Comparison of ENCODE assay signal across 33 cellular contexts in the genomic region with DNA sequence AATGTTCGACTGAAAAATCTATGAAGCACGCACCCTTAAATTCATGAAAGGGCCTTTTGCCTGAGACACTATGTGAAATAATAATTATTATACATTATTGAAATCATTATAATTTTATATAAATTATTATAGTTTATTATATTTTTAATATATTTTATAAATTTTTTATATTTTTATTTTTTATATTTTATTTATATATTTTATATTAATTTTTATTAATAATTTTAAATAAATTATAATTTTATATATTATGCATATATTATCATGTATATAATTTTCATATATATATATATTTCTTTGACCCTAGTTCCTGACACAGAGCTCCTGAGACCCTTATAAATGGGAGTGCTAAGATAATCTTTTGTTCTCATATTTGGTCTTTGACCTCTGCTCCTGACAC. TPM values are rescaled to one million over a fixed set of nuclear protein-coding genes. Genes with fewer than 3 reads are reported as not detected.
"Had no signal": no experiment of that assay in that cellular context is flagged by ENCODE, and none has a peak within 500 bp of the region (broad histone marks: within the 10 kb centered on the region; RNA-seq: fewer than 3 reads in every experiment).

No MANE protein-coding gene starts in this region.

- H3K27ac ChIP-seq: left lung, lower lobe of right lung, neural progenitor cell, neutrophil, right atrium auricular region, right lobe of liver, stomach, testis, thyroid gland, transverse colon, upper lobe of left lung had no signal

- H3K36me3 Mint-ChIP-seq: natural killer cell, neural progenitor cell had no signal

- H3K27ac Mint-ChIP-seq: natural killer cell; nephron progenitor cell; neural progenitor cell; progenitor cell of endocrine pancreas; stimulated activated naive B cell treated with anti-CD40 and anti-IgM and Interleukin-4, amounts not matched to agents 10 μg/mL and 1 μg/mL and 100 μg/mL, for 72 hours had no signal

- H3K4me1 ChIP-seq: left lung, lower lobe of right lung, neural progenitor cell, right atrium auricular region, right lobe of liver, stomach, testis, thyroid gland, transverse colon, upper lobe of left lung had no signal

- ATAC-seq: left colon; left lung; lower lobe of right lung; natural killer cell; right lobe of liver; stimulated activated naive B cell treated with anti-CD40 and anti-IgM and Interleukin-4, amounts not matched to agents 10 μg/mL and 1 μg/mL and 100 μg/mL, for 72 hours; stimulated activated naive CD8-positive, alpha-beta T cell treated with anti-CD3 and anti-CD28 coated beads, Interleukin-15, Interleukin-2, amounts not matched to agents 100 U/mL and 50 U/mL, for 24 hours had no signal

- H3K36me3 ChIP-seq: left lung, lower lobe of right lung, neural progenitor cell, neutrophil, right atrium auricular region, right lobe of liver, stomach, thyroid gland, transverse colon, upper lobe of left lung had no signal

- H3K4me3 ChIP-seq: left lung, lower lobe of right lung, neural progenitor cell, right atrium auricular region, right lobe of liver, stomach, testis, thyroid gland, transverse colon, upper lobe of left lung had no signal

- H3K9me3 Mint-ChIP-seq: natural killer cell had no signal

- H3K9me3 ChIP-seq: lower lobe of right lung, neutrophil, right lobe of liver, testis, thyroid gland, transverse colon, upper lobe of left lung had no signal

- DNase-seq: hippocampal formation; left colon; left lung; lower lobe of right lung; mammary epithelial cell; mesenchymal stem cell; natural killer cell; nephron progenitor cell; occipital lobe; right lobe of liver; stimulated activated CD4-positive, alpha-beta T cell treated with anti-CD3 and anti-CD28 coated beads, Interleukin-12 subunit alpha, Interleukin-12 subunit beta, amount 100 ng/mL, for 4 hours; stimulated activated CD4-positive, alpha-beta T cell treated with anti-CD3 and anti-CD28 coated beads, Interleukin-15, amount 100 ng/mL, for 24 hours; stimulated activated CD4-positive, alpha-beta T cell treated with anti-CD3 and anti-CD28 coated beads, Interleukin-2, amount 100 ng/mL, for 24 hours; stimulated activated CD4-positive, alpha-beta T cell treated with anti-CD3 and anti-CD28 coated beads, Interleukin-4, amount 100 ng/mL, for 1 hour; stimulated activated naive B cell treated with anti-CD40 and anti-IgM and Interleukin-4, amounts not matched to agents 10 μg/mL and 1 μg/mL and 100 μg/mL, for 72 hours; stimulated activated naive CD8-positive, alpha-beta T cell treated with anti-CD3 and anti-CD28 coated beads, Interleukin-15, Interleukin-2, amounts not matched to agents 100 U/mL and 50 U/mL, for 24 hours; stomach; testis; thyroid gland; transverse colon; upper lobe of left lung had no signal

- H3K4me3 Mint-ChIP-seq: natural killer cell; nephron progenitor cell; neural progenitor cell; stimulated activated naive B cell treated with anti-CD40 and anti-IgM and Interleukin-4, amounts not matched to agents 10 μg/mL and 1 μg/mL and 100 μg/mL, for 72 hours had no signal

- H3K27me3 ChIP-seq: right atrium auricular region, right lobe of liver, testis, thyroid gland, upper lobe of left lung had no signal

- FAIRE-seq: keratinocyte had no signal

RNA-seq across cellular contexts. Expression of a gene that starts 13.5 kb away (rescaled TPM):
- total RNA-seq: left lung, liver, lower lobe of right lung, mammary epithelial cell, mucosa of gallbladder, natural killer cell, occipital lobe, osteocyte, progenitor cell of endocrine pancreas, pulmonary artery endothelial cell, renal cortical epithelial cell, right atrium auricular region, right lobe of liver, skeletal muscle tissue, stomach, testis, thyroid gland, transverse colon, upper lobe of left lung, urinary bladder had no signal
- polyA plus RNA-seq: keratinocyte, liver, mammary epithelial cell, stomach, urinary bladder had no signal
